8 cellular contexts compared by ENCODE assay signal in the genomic region with DNA sequence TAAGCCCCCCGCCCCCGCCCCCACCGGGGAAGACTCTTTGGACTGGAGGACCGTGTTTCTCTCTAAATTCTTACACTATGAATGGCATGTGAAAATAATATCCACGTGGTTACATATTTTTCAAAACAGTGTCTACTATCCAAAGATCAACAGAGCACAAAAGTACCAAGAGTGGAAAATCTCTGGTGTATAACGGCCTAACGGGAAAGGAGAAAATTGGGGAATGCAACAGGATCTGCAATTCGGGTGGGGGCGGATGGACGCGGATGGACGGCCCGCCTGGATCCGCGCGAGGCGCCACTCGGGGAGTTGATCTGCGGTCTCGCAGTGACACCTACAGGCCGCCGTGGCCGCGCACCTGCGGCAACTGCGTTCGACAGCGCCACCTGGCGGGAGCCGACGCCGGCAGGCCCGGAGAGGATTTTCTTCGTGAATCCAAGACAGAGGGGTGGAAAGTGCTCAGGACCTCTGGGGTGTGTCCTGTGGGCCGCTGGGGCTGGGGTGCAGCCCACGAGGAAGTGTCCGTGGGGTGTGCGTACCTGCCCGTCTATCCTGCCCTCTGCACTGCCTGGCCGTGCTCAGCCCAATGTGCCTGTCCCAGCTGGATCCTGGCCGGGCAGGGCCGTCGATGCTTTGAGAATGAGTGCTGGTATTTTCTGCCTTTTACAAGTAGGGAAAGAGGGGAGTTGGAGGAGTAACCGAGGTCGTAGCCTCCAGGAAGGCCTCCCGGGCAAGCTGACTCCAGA.
DNase-seq lines count a peak whose midpoint lies in the region; ATAC-seq lines count a peak whose summit lies in the region.

No MANE protein-coding gene starts in this region.

- peaks cover 2% of the 10 kb centered on the region for H3K36me3 Mint-ChIP-seq in effector memory CD8-positive, alpha-beta T cell (ENCODE audit: insufficient read depth)

- H3K9me3 Mint-ChIP-seq in effector memory CD8-positive, alpha-beta T cell: no peaks in the 10 kb centered on the region

- H3K4me3 Mint-ChIP-seq in effector memory CD8-positive, alpha-beta T cell: peak overlapping the region in 1 of 2 donors; percentile 11

- H3K27ac Mint-ChIP-seq in effector memory CD8-positive, alpha-beta T cell: peak overlapping the region in 1 of 2 donors; percentile 42

- peak; percentile 66 for ATAC-seq in HG03175 (IDR thresholded peaks at IDR 0.05; ENCODE audit: unreplicated experiment)
- ATAC-seq in effector memory CD8-positive, alpha-beta T cell (replicated peaks): peak; percentile 92

- peak; percentile 66 for DNase-seq in NK-92 treated with Interleukin-12 subunit alpha and Interleukin-12 subunit beta, amount 100 ng/mL, for 24 hours (lab: John Stamatoyannopoulos, UW)
- DNase-seq in NK-92 (lab: John Stamatoyannopoulos, UW; ENCODE audit: unreplicated experiment) (no peak), NCI-H82 (lab: John Stamatoyannopoulos, UW) (peak; percentile 79), midbrain (lab: John Stamatoyannopoulos, UW) (peak; percentile 80)
- DNase-seq in activated CD8-positive, alpha-beta memory T cell treated with anti-CD3 and anti-CD28 coated beads for 4 hours (ENCODE audit: low read depth in 2 of 2): peak; percentile 72
- DNase-seq in effector memory CD8-positive, alpha-beta T cell: peak; percentile 86 to 90 (median 87)
- DNase-seq in stimulated activated CD8-positive, alpha-beta memory T cell treated with anti-CD3 and anti-CD28 coated beads, Interleukin-4, amount 100 ng/mL, for 1 hour (ENCODE audit: low read depth in 2 of 2, low spot score in 1 of 2): peak; percentile 80 to 84

- peaks cover 0 to 3% of the 10 kb centered on the region in 2 donors for H3K4me1 Mint-ChIP-seq in effector memory CD8-positive, alpha-beta T cell (ENCODE audit: low read depth in 2 of 2)

- peaks cover 24 to 47% of the 10 kb centered on the region in 2 donors for H3K27me3 Mint-ChIP-seq in effector memory CD8-positive, alpha-beta T cell
